ENCODE assay signal across 14 cellular contexts in the genomic region with DNA sequence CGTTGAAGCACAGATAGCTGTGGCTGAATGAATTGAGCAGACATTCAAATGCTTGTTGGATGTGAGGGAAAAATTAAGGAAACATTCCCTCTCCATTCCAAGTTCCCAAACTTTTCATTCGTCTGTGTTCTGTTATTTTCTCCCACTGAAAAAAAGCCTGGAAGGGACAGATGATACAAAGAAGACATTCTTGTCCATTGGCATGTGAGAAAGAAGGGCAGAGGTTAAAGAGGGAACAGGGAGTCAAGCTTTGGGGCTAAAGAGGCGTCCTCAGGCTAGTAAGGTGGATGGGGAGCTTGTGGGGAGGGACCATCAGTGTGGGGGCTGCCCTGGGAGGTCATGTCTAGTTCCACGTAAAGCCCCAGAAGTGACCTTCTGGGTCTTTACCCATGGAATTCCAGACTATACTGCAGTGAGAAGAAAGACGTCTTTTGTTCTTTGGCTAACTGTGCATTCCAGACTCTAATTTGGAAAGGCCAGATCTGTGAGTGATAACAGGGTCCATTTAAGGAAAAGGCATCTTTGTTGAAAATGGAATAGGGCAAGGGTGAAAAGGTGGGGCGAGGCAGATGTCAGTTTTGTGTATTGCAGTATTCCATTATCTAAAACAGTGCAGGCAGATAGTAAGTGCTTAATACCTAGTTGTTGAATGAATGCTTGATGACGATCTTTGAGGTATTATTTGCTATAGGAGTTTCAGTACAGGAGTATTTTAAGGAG.
A peak's percentile ranks its signal among the peaks of the same experiment; 100 is the strongest.
DNase-seq lines count a peak whose midpoint lies in the region; ATAC-seq and TF ChIP-seq lines count a peak whose summit lies in the region.
"Had no signal": no experiment of that assay in that cellular context is flagged by ENCODE, and none has a peak within 500 bp of the region (broad histone marks: within the 10 kb centered on the region; RNA-seq: fewer than 3 reads in every experiment).

No MANE protein-coding gene starts in this region.

- H2BK120ac ChIP-seq in mesendoderm (ENCODE audit: low read depth, low read length) = no peak overlapping the region

- no peak overlapping the region for H3K23ac ChIP-seq in mesendoderm (ENCODE audit: low read length)

- H3K9me3 ChIP-seq in HUES6 (ENCODE audit: control insufficient read depth, insufficient read depth, low read depth, low read length) (no peaks in the 10 kb centered on the region), psoas muscle (no peaks in the 10 kb centered on the region)
- H3K9me3 ChIP-seq: BE2C had no signal

- 0 out of 2 replicates have a peak overlapping the region, but pooled peaks have one; percentile 13 for H3K27ac ChIP-seq in HUES6 (ENCODE audit: low read depth, low read length)
- no peak overlapping the region for H3K27ac ChIP-seq in mesendoderm (ENCODE audit: low read depth, low read length)
- H3K27ac ChIP-seq in psoas muscle = no peak overlapping the region

- peaks cover 5% of the 10 kb centered on the region for H3K79me1 ChIP-seq in mesendoderm (ENCODE audit: low read length)

- WGBS in mesendoderm (ENCODE audit: extremely low coverage, insufficient coverage, low lambda C conversion rate) = no CpG with 5 or more reads among the region's 7 CpGs
- WGBS in psoas muscle, 3 donors = 61 to 66% (median 63%) methylated on average over 7 of the region's 7 CpGs

- peaks cover 70% of the 10 kb centered on the region for H3K79me2 ChIP-seq in mesendoderm (ENCODE audit: control insufficient read depth, insufficient read depth, low read length)

- no peak overlapping the region for H3K18ac ChIP-seq in mesendoderm (ENCODE audit: low read length)

- no peak overlapping the region for H2AK5ac ChIP-seq in mesendoderm (ENCODE audit: low read length)

- no peak overlapping the region for H4K5ac ChIP-seq in mesendoderm (ENCODE audit: low read length)

- TF ChIP-seq CTCF in psoas muscle (IDR thresholded peaks at IDR 0.05) = no peak

- H3K9ac ChIP-seq in HUES6 (ENCODE audit: low read length) (no peak overlapping the region), mesendoderm (ENCODE audit: low read length) (no peak overlapping the region)

- in situ Hi-C loops in G401 (cut with HindIII; ENCODE audit: low sequenced_read_pairs) = no loop called here

- H3K27me3 ChIP-seq in HUES6 (ENCODE audit: control insufficient read depth, insufficient read depth, low read length) (no peaks in the 10 kb centered on the region), mesendoderm (ENCODE audit: insufficient read depth, low read length, poor library complexity) (no peaks in the 10 kb centered on the region), psoas muscle (ENCODE audit: insufficient read depth in 3 of 3, low read length in 2 of 3) (no peaks in the 10 kb centered on the region)
- H3K27me3 ChIP-seq: BE2C had no signal

- no peak overlapping the region for H4K8ac ChIP-seq in mesendoderm (ENCODE audit: low read depth, low read length)

- DNase-seq in mesendoderm (peak; percentile 48), sciatic nerve (ENCODE audit: low spot score) (no peak), G401 (ENCODE audit: low spot score) (no peak), KG1 (lab: John Stamatoyannopoulos, UW) (no peak), psoas muscle (no peak)
- DNase-seq: BE2C; CD4-positive, alpha-beta memory T cell; H7; MV-4-11; NCI-H1417 treated with DMSO at 0.1 percent for 48 hours; NCI-H2081; NCI-H524 had no signal

- H2BK5ac ChIP-seq in mesendoderm (ENCODE audit: low read length) = no peak overlapping the region

- H3K4me1 ChIP-seq in HUES6 (ENCODE audit: control insufficient read depth, insufficient read depth, low read length) (peaks cover 38% of the 10 kb centered on the region), mesendoderm (ENCODE audit: control insufficient read depth, low read depth, low read length) (peaks cover 16% of the 10 kb centered on the region), psoas muscle (peaks cover 4% of the 10 kb centered on the region)
- H3K4me1 ChIP-seq: BE2C had no signal

- no peak overlapping the region for H3K4ac ChIP-seq in mesendoderm (ENCODE audit: low read depth, low read length)

- H3K4me3 ChIP-seq in HUES6 (ENCODE audit: low read depth, low read length) (no peak overlapping the region), mesendoderm (ENCODE audit: low read length) (no peak overlapping the region), psoas muscle (no peak overlapping the region)

- no peak overlapping the region for H3K4me2 ChIP-seq in mesendoderm (ENCODE audit: low read length)

- peak; percentile 18; the same call in 1 of the 3 replicates for ATAC-seq in SK-N-SH treated with all-trans-retinoic acid at 6 μM for 48 hours
- peak; percentile 78 for ATAC-seq in sciatic nerve
- no peak for ATAC-seq in psoas muscle

- H3K36me3 ChIP-seq in HUES6 (ENCODE audit: control insufficient read depth, insufficient read depth, low read length) (peaks cover 3% of the 10 kb centered on the region; the same call in 1 of the 2 replicates), mesendoderm (ENCODE audit: control insufficient read depth, insufficient read depth, low read length) (no peaks in the 10 kb centered on the region), psoas muscle (ENCODE audit: insufficient read depth in 1 of 2, low read depth in 1 of 2) (no peaks in the 10 kb centered on the region)
- H3K36me3 ChIP-seq: BE2C had no signal

- intact Hi-C loops in sciatic nerve (cut with DNase I) = no loop called here
- intact Hi-C loops in psoas muscle (cut with DNase I) = no loop called here

- H3K56ac ChIP-seq in mesendoderm (ENCODE audit: low read length) = peak overlapping the region; percentile 51

- H2BK15ac ChIP-seq in mesendoderm (replicated peaks; ENCODE audit: low read depth) = no peak overlapping the region

TF ChIP-seq in SK-N-SH treated with all-trans-retinoic acid at 6 μM for 48 hours, 23 proteins besides CTCF, POLR2A, EP300 and RAD21:
- no peak for TF ChIP-seq BACH2 (CRISPR knock-in tag; IDR thresholded peaks at IDR 0.05; ENCODE audit: borderline replicate concordance)
- no peak for TF ChIP-seq ZNF8 (CRISPR knock-in tag; IDR thresholded peaks at IDR 0.05)
- peak; percentile 66 for TF ChIP-seq ISL1 (CRISPR knock-in tag; IDR thresholded peaks at IDR 0.05)
- no peak for TF ChIP-seq TOX (CRISPR knock-in tag; IDR thresholded peaks at IDR 0.05; ENCODE audit: borderline replicate concordance)
- TF ChIP-seq, protein P1, sequence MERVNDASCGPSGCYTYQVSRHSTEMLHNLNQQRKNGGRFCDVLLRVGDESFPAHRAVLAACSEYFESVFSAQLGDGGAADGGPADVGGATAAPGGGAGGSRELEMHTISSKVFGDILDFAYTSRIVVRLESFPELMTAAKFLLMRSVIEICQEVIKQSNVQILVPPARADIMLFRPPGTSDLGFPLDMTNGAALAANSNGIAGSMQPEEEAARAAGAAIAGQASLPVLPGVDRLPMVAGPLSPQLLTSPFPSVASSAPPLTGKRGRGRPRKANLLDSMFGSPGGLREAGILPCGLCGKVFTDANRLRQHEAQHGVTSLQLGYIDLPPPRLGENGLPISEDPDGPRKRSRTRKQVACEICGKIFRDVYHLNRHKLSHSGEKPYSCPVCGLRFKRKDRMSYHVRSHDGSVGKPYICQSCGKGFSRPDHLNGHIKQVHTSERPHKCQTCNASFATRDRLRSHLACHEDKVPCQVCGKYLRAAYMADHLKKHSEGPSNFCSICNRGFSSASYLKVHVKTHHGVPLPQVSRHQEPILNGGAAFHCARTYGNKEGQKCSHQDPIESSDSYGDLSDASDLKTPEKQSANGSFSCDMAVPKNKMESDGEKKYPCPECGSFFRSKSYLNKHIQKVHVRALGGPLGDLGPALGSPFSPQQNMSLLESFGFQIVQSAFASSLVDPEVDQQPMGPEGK (CRISPR knock-in tag; IDR thresholded peaks at IDR 0.05; ENCODE audit: borderline replicate concordance) = no peak
- peak; percentile 60; the same call in 1 of the 2 replicates for TF ChIP-seq ZFP3 (CRISPR knock-in tag; IDR thresholded peaks at IDR 0.05)
- no peak for TF ChIP-seq ARNTL (CRISPR knock-in tag; IDR thresholded peaks at IDR 0.05; ENCODE audit: borderline replicate concordance, low read depth)
- TF ChIP-seq CREB5 (CRISPR knock-in tag; IDR thresholded peaks at IDR 0.05; ENCODE audit: low read depth) = peak; percentile 55; the same call in 1 of the 2 replicates

Comparison
In these comparisons a context has a peak if more than half of its experiments do, and no peak if none do; other contexts are left out.
1. ATAC-seq: peak in SK-N-SH treated with all-trans-retinoic acid at 6 μM for 48 hours (single experiment) and sciatic nerve (single experiment); none in psoas muscle (0 of 4).